8 cellular contexts compared by ENCODE assay signal in the genomic region with DNA sequence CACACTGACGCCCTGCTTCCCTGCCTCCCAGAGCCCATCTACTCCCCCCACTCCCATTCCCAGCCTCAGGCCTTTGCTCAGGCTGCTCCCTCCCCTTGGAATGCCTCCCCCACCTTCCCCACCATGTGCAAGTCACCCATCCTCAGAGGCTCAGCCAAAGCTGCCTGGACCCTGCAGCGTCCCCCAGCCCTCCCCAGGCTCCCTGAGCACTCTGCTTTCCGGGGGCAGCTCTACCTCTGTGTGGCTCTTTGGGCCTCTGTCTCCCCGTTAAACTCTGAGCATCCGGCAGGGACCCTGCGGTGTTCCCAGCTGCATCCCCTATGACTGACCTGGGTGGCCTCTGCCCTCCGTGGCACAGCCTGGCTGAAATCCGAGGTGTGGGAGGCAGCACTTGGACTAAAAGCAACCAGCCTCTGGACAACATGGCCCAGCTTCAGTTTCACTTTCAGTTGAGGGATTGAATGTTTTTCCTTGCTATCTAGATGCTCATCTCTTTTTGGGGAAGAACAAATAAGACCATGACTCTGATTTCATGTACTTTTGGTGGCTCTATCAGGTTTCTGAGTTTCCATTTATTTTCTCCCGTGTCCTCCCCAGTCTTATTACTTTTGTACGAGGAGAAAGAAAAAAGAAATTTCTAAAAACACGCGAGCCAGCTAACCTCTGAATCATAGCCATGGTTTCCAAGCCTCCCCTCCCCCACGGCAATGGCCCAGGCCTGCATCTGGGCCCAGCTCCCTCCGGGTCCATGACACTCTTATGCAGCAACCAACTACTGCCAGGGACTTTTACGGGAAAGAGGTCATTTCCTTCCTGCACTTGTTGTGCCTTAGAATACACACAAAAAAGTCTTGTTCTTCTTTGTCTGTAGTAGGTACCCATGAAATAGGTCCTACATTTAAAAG.
DNase-seq lines count a peak whose midpoint lies in the region; ATAC-seq and TF ChIP-seq lines count a peak whose summit lies in the region.

No MANE protein-coding gene starts in this region.

- DNase-seq in AG08396 (ENCODE audit: low spot score), result peak; percentile 77
- peak; percentile 65 for DNase-seq in KBM-7
- DNase-seq in activated CD4-positive, alpha-beta T cell treated with anti-CD3 and anti-CD28 coated beads for 48 hours, result peak; percentile 87
- DNase-seq in choroid plexus epithelial cell (ENCODE audit: low read depth), result peak; percentile 78
- DNase-seq in left kidney (ENCODE audit: low read depth, low spot score), result peak; percentile 88
- peak; percentile 58 to 63 for DNase-seq in stimulated activated CD4-positive, alpha-beta T cell treated with anti-CD3 and anti-CD28 coated beads, Interleukin-1b, Interleukin-23, amount 100 ng/mL, for 4 hours (ENCODE audit: low read depth in 2 of 2)

- in situ Hi-C loops in KBM-7 (cut with MboI; ENCODE audit: low pct_unique_long_range_greater_than_20kb, low sequenced_read_pairs), result no loop called here

- H3K4me3 ChIP-seq in choroid plexus epithelial cell (ENCODE audit: low read depth, low read length), result peak overlapping the region; percentile 51

- ATAC-seq in GM21619 (IDR thresholded peaks at IDR 0.05; ENCODE audit: unreplicated experiment) (no peak), GM18502 (IDR thresholded peaks at IDR 0.05; ENCODE audit: poor library complexity, unreplicated experiment) (no peak)

- no peak for TF ChIP-seq CTCF in choroid plexus epithelial cell (conservative IDR thresholded peaks at IDR 0.05; ENCODE audit: low read depth, low read length)
